In the genomic region with DNA sequence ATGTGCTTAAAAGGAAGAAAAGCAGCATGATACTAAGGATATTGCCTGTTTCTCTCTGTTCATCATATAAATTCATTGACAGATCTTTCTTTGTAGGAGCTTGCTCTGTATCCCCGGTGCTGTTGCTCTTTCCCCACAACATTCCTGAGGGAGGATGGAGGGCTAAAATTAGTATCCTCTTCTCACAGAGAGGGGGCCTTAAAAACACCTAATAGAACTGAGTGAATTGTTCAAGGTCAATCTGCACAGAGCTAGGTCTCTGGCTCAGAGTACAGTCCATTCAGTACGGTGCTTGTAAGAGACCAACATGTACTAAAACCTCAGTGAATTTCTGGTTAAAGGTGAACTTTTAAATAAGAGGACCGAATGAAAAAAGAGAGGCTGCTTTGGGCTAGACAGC, we compare ENCODE assay signal across 20 cellular contexts.
DNase-seq lines count a peak whose midpoint lies in the region; ATAC-seq lines count a peak whose summit lies in the region.
"Had no signal": no experiment of that assay in that cellular context is flagged by ENCODE, and none has a peak within 500 bp of the region (broad histone marks: within the 10 kb centered on the region; RNA-seq: fewer than 3 reads in every experiment).

No MANE protein-coding gene starts in this region.

- H3K27ac Mint-ChIP-seq in naive thymus-derived CD4-positive, alpha-beta T cell = no peak overlapping the region
- H3K27ac Mint-ChIP-seq: CD8-positive, alpha-beta T cell; GM23338 had no signal

- POLR2A ChIA-PET in naive thymus-derived CD4-positive, alpha-beta T cell (lab: Charles Lee) = no interaction called here

- H3K4me3 ChIP-seq in naive thymus-derived CD4-positive, alpha-beta T cell (ENCODE audit: low read length) = no peak overlapping the region
- H3K4me3 ChIP-seq: BLaER1, GM23338 had no signal

- no peaks in the 10 kb centered on the region for H3K4me1 ChIP-seq in naive thymus-derived CD4-positive, alpha-beta T cell (ENCODE audit: control insufficient read depth in 2 of 2, insufficient read depth in 2 of 2, low read length in 2 of 2)
- H3K4me1 ChIP-seq: BLaER1 had no signal

- ATAC-seq in left ventricle myocardium superior (peak; percentile 84), HG02973 (IDR thresholded peaks at IDR 0.05; ENCODE audit: unreplicated experiment) (no peak), HG02798 (IDR thresholded peaks at IDR 0.05; ENCODE audit: poor library complexity, unreplicated experiment) (no peak)
- ATAC-seq in naive thymus-derived CD4-positive, alpha-beta T cell = no peak
- ATAC-seq: CD8-positive, alpha-beta T cell; HepG2 had no signal

- DNase-seq in G401 (ENCODE audit: low spot score) (peak; percentile 67), left ventricle myocardium superior (no peak), substantia nigra (lab: John Stamatoyannopoulos, UW) (no peak), AG20443 (ENCODE audit: low spot score) (no peak)
- DNase-seq in naive thymus-derived CD4-positive, alpha-beta T cell = no peak
- DNase-seq: CD8-positive, alpha-beta T cell; DMS79 treated with DMSO at 0.1 percent for 48 hours; GF-D8; KG1; NCI-H1436; NCI-H2029; NCI-H2171; NCI-H446; NCI-H69 had no signal

- no peaks in the 10 kb centered on the region for H3K9me3 Mint-ChIP-seq in naive thymus-derived CD4-positive, alpha-beta T cell
- H3K9me3 Mint-ChIP-seq: CD8-positive, alpha-beta T cell; GM23338 had no signal

- H3K36me3 ChIP-seq in naive thymus-derived CD4-positive, alpha-beta T cell (ENCODE audit: control insufficient read depth in 2 of 3, insufficient read depth in 3 of 3, low read length in 3 of 3) = no peaks in the 10 kb centered on the region
- H3K36me3 ChIP-seq: BLaER1 had no signal

- no peaks in the 10 kb centered on the region for H3K9me3 ChIP-seq in naive thymus-derived CD4-positive, alpha-beta T cell (ENCODE audit: control insufficient read depth in 2 of 3, low read length in 3 of 3)
- H3K9me3 ChIP-seq: BLaER1 had no signal

- H3K36me3 Mint-ChIP-seq in naive thymus-derived CD4-positive, alpha-beta T cell = peaks cover 0 to 1% (median 0%) of the 10 kb centered on the region in 5 donors
- H3K36me3 Mint-ChIP-seq: CD8-positive, alpha-beta T cell had no signal

- H3K4me1 Mint-ChIP-seq in naive thymus-derived CD4-positive, alpha-beta T cell = peaks cover 0 to 6% (median 0%) of the 10 kb centered on the region in 7 donors

- H3K27me3 Mint-ChIP-seq in naive thymus-derived CD4-positive, alpha-beta T cell = peaks cover 12 to 41% (median 19%) of the 10 kb centered on the region in 5 donors

- no peak overlapping the region for H3K4me3 Mint-ChIP-seq in naive thymus-derived CD4-positive, alpha-beta T cell
- H3K4me3 Mint-ChIP-seq: CD8-positive, alpha-beta T cell; GM23338 had no signal

- CTCF ChIA-PET in naive thymus-derived CD4-positive, alpha-beta T cell (lab: Charles Lee) = no interaction called here

- H3K27ac ChIP-seq in cingulate gyrus (ENCODE audit: low read depth, low read length) (peak overlapping the region; percentile 94), substantia nigra (ENCODE audit: low read depth, low read length, poor library complexity, severe bottlenecking) (peak overlapping the region; percentile 90)
- H3K27ac ChIP-seq in naive thymus-derived CD4-positive, alpha-beta T cell (ENCODE audit: low read depth, low read length) = no peak overlapping the region
- H3K27ac ChIP-seq: BLaER1 had no signal

- intact Hi-C loops in left ventricle myocardium superior (cut with micrococcal nuclease) = no loop called here
- intact Hi-C loops in naive thymus-derived CD4-positive, alpha-beta T cell (cut with micrococcal nuclease) = no loop called here

- in situ Hi-C loops in G401 (cut with HindIII; ENCODE audit: low sequenced_read_pairs) = no loop called here

- H3K27me3 ChIP-seq in naive thymus-derived CD4-positive, alpha-beta T cell (ENCODE audit: control insufficient read depth in 2 of 2, insufficient read depth in 2 of 2, low read length in 2 of 2) = no peaks in the 10 kb centered on the region
- H3K27me3 ChIP-seq: BLaER1 had no signal
